In genomic region chr4:153176938-153177337, GRCh38 we compare ENCODE assay signal across 30 cellular contexts. TPM values are rescaled to one million over a fixed set of nuclear protein-coding genes. Genes with fewer than 3 reads are reported as not detected.
"Had no signal": no experiment of that assay in that cellular context is flagged by ENCODE, and none has a peak within 500 bp of the region (broad histone marks: within the 10 kb centered on the region; RNA-seq: fewer than 3 reads in every experiment).

No MANE protein-coding gene starts in this region.

- H3K27ac ChIP-seq: epithelial cell of prostate, esophagus squamous epithelium, parathyroid adenoma, right atrium auricular region, thoracic aorta had no signal

- DNase-seq: activated CD4-positive, alpha-beta T cell treated with anti-CD3 and anti-CD28 coated beads for 36 hours; activated CD4-positive, CD25-positive, alpha-beta regulatory T cell; activated CD8-positive, alpha-beta memory T cell treated with anti-CD3 and anti-CD28 coated beads, Interleukin-2, amount 10 ng/mL, durations not matched to agents 7 days and 5 days; activated CD8-positive, alpha-beta T cell treated with anti-CD3 and anti-CD28 coated beads, Interleukin-2, amount 10 ng/mL, durations not matched to agents 7 days and 5 days; activated naive CD8-positive, alpha-beta T cell treated with anti-CD3 and anti-CD28 coated beads, Interleukin-2, amount 50 U/mL, for 24 hours; activated T-cell treated with anti-CD3 and anti-CD28 coated beads, Interleukin-2, amount 50 U/mL, for 48 hours; amygdala; effector CD4-positive, alpha-beta T cell; esophagus squamous epithelium; glutamatergic neuron; kidney; left colon; midbrain; naive thymus-derived CD4-positive, alpha-beta T cell; occipital lobe; T-cell; trophoblast cell had no signal

- H2AFZ ChIP-seq: parathyroid adenoma had no signal

- H3K27me3 ChIP-seq: esophagus squamous epithelium, right atrium auricular region had no signal

- H3K9me3 Mint-ChIP-seq: activated naive CD4-positive, alpha-beta T cell treated with anti-CD3 and anti-CD28 coated beads, Interleukin-2, amount 50 U/mL, for 24 hours; activated naive CD8-positive, alpha-beta T cell treated with anti-CD3 and anti-CD28 coated beads, Interleukin-2, amount 50 U/mL, for 24 hours; activated T-helper 2 cell treated with anti-CD3 and anti-CD28 coated beads, Interferon-gamma antibody, Interleukin-2, Interleukin-4, amounts not matched to agents 10 μg/mL and 5 μg/mL and 100 μg/mL, durations not matched to agents 14 hours and 24 hours and 36 hours; central memory CD8-positive, alpha-beta T cell; dendritic cell treated with granulocyte-macrophage colony-stimulating factor and Interleukin-4, amounts not matched to agents 40 ng/mL and 50 ng/mL, for 4 days; stimulated activated effector memory CD8-positive, alpha-beta T cell treated with anti-CD3 and anti-CD28 coated beads, Interleukin-12 subunit alpha, Interleukin-12 subunit beta, amount 100 ng/mL, for 72 hours; stimulated activated naive CD8-positive, alpha-beta T cell treated with anti-CD3 and anti-CD28 coated beads, Interleukin-15, Interleukin-2, amounts not matched to agents 100 ng/mL and 50 ng/mL, for 24 hours; T-cell had no signal

- H3K4me1 Mint-ChIP-seq: activated CD4-positive, alpha-beta T cell treated with anti-CD3 and anti-CD28 coated beads for 36 hours; activated CD8-positive, alpha-beta memory T cell treated with anti-CD3 and anti-CD28 coated beads, Interleukin-2, amount 10 ng/mL, durations not matched to agents 7 days and 5 days; activated naive CD4-positive, alpha-beta T cell treated with anti-CD3 and anti-CD28 coated beads, Interleukin-2, amount 50 U/mL, for 24 hours; activated naive CD8-positive, alpha-beta T cell treated with anti-CD3 and anti-CD28 coated beads, Interleukin-2, amount 50 U/mL, for 24 hours; central memory CD8-positive, alpha-beta T cell; naive thymus-derived CD4-positive, alpha-beta T cell; stimulated activated effector memory CD8-positive, alpha-beta T cell treated with anti-CD3 and anti-CD28 coated beads, Interleukin-12 subunit alpha, Interleukin-12 subunit beta, amount 100 ng/mL, for 72 hours; T-cell had no signal

- H3K27ac Mint-ChIP-seq: activated CD4-positive, alpha-beta T cell treated with anti-CD3 and anti-CD28 coated beads for 36 hours; activated CD8-positive, alpha-beta memory T cell treated with anti-CD3 and anti-CD28 coated beads, Interleukin-2, amount 10 ng/mL, durations not matched to agents 7 days and 5 days; activated CD8-positive, alpha-beta T cell treated with anti-CD3 and anti-CD28 coated beads, Interleukin-2, amount 10 ng/mL, durations not matched to agents 7 days and 5 days; activated naive CD8-positive, alpha-beta T cell treated with anti-CD3 and anti-CD28 coated beads, Interleukin-2, amount 50 U/mL, for 24 hours; activated T-helper 2 cell treated with anti-CD3 and anti-CD28 coated beads, Interferon-gamma antibody, Interleukin-2, Interleukin-4, amounts not matched to agents 10 μg/mL and 5 μg/mL and 100 μg/mL, durations not matched to agents 14 hours and 24 hours and 36 hours; dendritic cell treated with granulocyte-macrophage colony-stimulating factor and Interleukin-4, amounts not matched to agents 40 ng/mL and 50 ng/mL, for 4 days; naive thymus-derived CD4-positive, alpha-beta T cell; stimulated activated effector memory CD8-positive, alpha-beta T cell treated with anti-CD3 and anti-CD28 coated beads, Interleukin-12 subunit alpha, Interleukin-12 subunit beta, amount 100 ng/mL, for 72 hours; stimulated activated naive CD8-positive, alpha-beta T cell treated with anti-CD3 and anti-CD28 coated beads, Interleukin-15, Interleukin-2, amounts not matched to agents 100 ng/mL and 50 ng/mL, for 24 hours; T-cell had no signal

- H3K36me3 ChIP-seq: esophagus squamous epithelium, right atrium auricular region, thoracic aorta had no signal

- H3K36me3 Mint-ChIP-seq: activated CD8-positive, alpha-beta memory T cell treated with anti-CD3 and anti-CD28 coated beads, Interleukin-2, amount 10 ng/mL, durations not matched to agents 7 days and 5 days; activated naive CD4-positive, alpha-beta T cell treated with anti-CD3 and anti-CD28 coated beads, Interleukin-2, amount 50 U/mL, for 24 hours; naive thymus-derived CD4-positive, alpha-beta T cell; stimulated activated effector memory CD8-positive, alpha-beta T cell treated with anti-CD3 and anti-CD28 coated beads, Interleukin-12 subunit alpha, Interleukin-12 subunit beta, amount 100 ng/mL, for 72 hours had no signal

- H3K4me1 ChIP-seq: parathyroid adenoma, right atrium auricular region had no signal

- H3K79me2 ChIP-seq: parathyroid adenoma had no signal

- FAIRE-seq: bronchial epithelial cell, frontal cortex, kidney, urothelium cell line had no signal

- H3K27me3 Mint-ChIP-seq: activated CD4-positive, alpha-beta T cell treated with anti-CD3 and anti-CD28 coated beads for 36 hours; activated CD8-positive, alpha-beta memory T cell treated with anti-CD3 and anti-CD28 coated beads, Interleukin-2, amount 10 ng/mL, durations not matched to agents 7 days and 5 days; activated naive CD4-positive, alpha-beta T cell treated with anti-CD3 and anti-CD28 coated beads, Interleukin-2, amount 50 U/mL, for 24 hours; activated naive CD8-positive, alpha-beta T cell treated with anti-CD3 and anti-CD28 coated beads, Interleukin-2, amount 50 U/mL, for 24 hours; dendritic cell treated with granulocyte-macrophage colony-stimulating factor and Interleukin-4, amounts not matched to agents 40 ng/mL and 50 ng/mL, for 4 days; stimulated activated naive CD8-positive, alpha-beta T cell treated with anti-CD3 and anti-CD28 coated beads, Interleukin-15, Interleukin-2, amounts not matched to agents 100 ng/mL and 50 ng/mL, for 24 hours; T-cell had no signal

- ATAC-seq: activated CD4-positive, alpha-beta T cell treated with anti-CD3 and anti-CD28 coated beads for 36 hours; activated CD8-positive, alpha-beta memory T cell treated with anti-CD3 and anti-CD28 coated beads, Interleukin-2, amount 10 ng/mL, durations not matched to agents 7 days and 5 days; activated CD8-positive, alpha-beta T cell treated with anti-CD3 and anti-CD28 coated beads, Interleukin-2, amount 10 ng/mL, durations not matched to agents 7 days and 5 days; activated naive CD8-positive, alpha-beta T cell treated with anti-CD3 and anti-CD28 coated beads, Interleukin-2, amount 50 U/mL, for 24 hours; left colon; naive thymus-derived CD4-positive, alpha-beta T cell; stimulated activated effector memory CD8-positive, alpha-beta T cell treated with anti-CD3 and anti-CD28 coated beads, Interleukin-12 subunit alpha, Interleukin-12 subunit beta, amount 100 ng/mL, for 72 hours; T-cell had no signal

- H3K9ac ChIP-seq: parathyroid adenoma had no signal

- H3K4me3 ChIP-seq: esophagus squamous epithelium, right atrium auricular region, thoracic aorta had no signal

- H3K9me3 ChIP-seq: esophagus squamous epithelium, right atrium auricular region, thoracic aorta had no signal

- H3K4me3 Mint-ChIP-seq: activated CD4-positive, alpha-beta T cell treated with anti-CD3 and anti-CD28 coated beads for 36 hours; activated CD8-positive, alpha-beta memory T cell treated with anti-CD3 and anti-CD28 coated beads, Interleukin-2, amount 10 ng/mL, durations not matched to agents 7 days and 5 days; activated CD8-positive, alpha-beta T cell treated with anti-CD3 and anti-CD28 coated beads, Interleukin-2, amount 10 ng/mL, durations not matched to agents 7 days and 5 days; activated naive CD4-positive, alpha-beta T cell treated with anti-CD3 and anti-CD28 coated beads, Interleukin-2, amount 50 U/mL, for 24 hours; activated naive CD8-positive, alpha-beta T cell treated with anti-CD3 and anti-CD28 coated beads, Interleukin-2, amount 50 U/mL, for 24 hours; central memory CD8-positive, alpha-beta T cell; dendritic cell treated with granulocyte-macrophage colony-stimulating factor and Interleukin-4, amounts not matched to agents 40 ng/mL and 50 ng/mL, for 4 days; naive thymus-derived CD4-positive, alpha-beta T cell; stimulated activated effector memory CD8-positive, alpha-beta T cell treated with anti-CD3 and anti-CD28 coated beads, Interleukin-12 subunit alpha, Interleukin-12 subunit beta, amount 100 ng/mL, for 72 hours; stimulated activated naive CD8-positive, alpha-beta T cell treated with anti-CD3 and anti-CD28 coated beads, Interleukin-15, Interleukin-2, amounts not matched to agents 100 ng/mL and 50 ng/mL, for 24 hours had no signal

RNA-seq across cellular contexts. Expression of gene TRIM2, which starts 27.3 kb away (rescaled TPM):
- total RNA-seq: activated CD8-positive, alpha-beta memory T cell treated with anti-CD3 and anti-CD28 coated beads, Interleukin-2, amount 10 ng/mL, durations not matched to agents 7 days and 5 days had no signal
